21 cellular contexts compared by ENCODE assay signal in the genomic region with DNA sequence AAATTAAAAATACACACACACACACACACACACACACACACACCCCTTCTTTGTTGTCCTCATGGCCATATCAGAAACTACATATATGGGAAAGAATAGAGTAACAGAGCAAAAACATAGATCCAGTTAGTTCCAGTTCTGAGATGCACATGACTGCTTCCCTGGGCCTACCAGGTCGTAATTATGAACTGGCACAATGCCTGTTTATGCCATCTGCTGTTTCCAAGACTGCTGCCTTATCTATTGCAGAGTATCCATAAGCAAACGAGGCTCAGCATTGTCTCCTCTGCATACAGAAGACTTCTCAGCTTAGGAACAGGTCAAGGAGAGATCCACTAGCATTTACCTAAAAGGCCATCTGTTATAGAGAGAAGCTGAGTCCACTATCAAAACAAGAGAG.
DNase-seq lines count a peak whose midpoint lies in the region; ATAC-seq, FAIRE-seq and TF ChIP-seq lines count a peak whose summit lies in the region.
"Had no signal": no experiment of that assay in that cellular context is flagged by ENCODE, and none has a peak within 500 bp of the region (broad histone marks: within the 10 kb centered on the region; RNA-seq: fewer than 3 reads in every experiment).

No MANE protein-coding gene starts in this region.

- H2BK5ac ChIP-seq in H1 (ENCODE audit: low read depth, low read length): no peak overlapping the region

- CTCF ChIA-PET in H1 (lab: Charles Lee; ENCODE audit: partially characterized antibody): interaction anchor here (1.0 to 1.3 kb wide), 3 partner anchors 12 to 57 kb away, joined by 3 read pairs; no protein-coding TSS in a partner anchor

- no peaks in the 10 kb centered on the region for H3K27me3 ChIP-seq in H1 (replicated peaks in 1 of 4; ENCODE audit: control insufficient read depth in 3 of 4, extremely low read depth in 1 of 4, insufficient read depth in 3 of 4, low read length in 3 of 4)
- H3K27me3 ChIP-seq: suprapubic skin had no signal

- no peak for TF ChIP-seq RAD21 in H1 (IDR thresholded peaks at IDR 0.05 in 1 of 2, conservative IDR thresholded peaks at IDR 0.05 in 1 of 2; ENCODE audit: low read depth in 2 of 2, low read length in 2 of 2)

- H4K20me1 ChIP-seq in H1 (replicated peaks in 1 of 2; ENCODE audit: control insufficient read depth in 1 of 2, insufficient read depth in 2 of 2, low read length in 2 of 2): no peaks in the 10 kb centered on the region

- H2AK5ac ChIP-seq in H1 (ENCODE audit: low read depth, low read length): no peak overlapping the region

- H3K27ac ChIP-seq in H1 (ENCODE audit: low read depth, low read length): no peak overlapping the region
- H3K27ac ChIP-seq: psoas muscle, suprapubic skin had no signal

- H3K4me3 ChIP-seq in H1 (ENCODE audit: extremely low read depth in 1 of 4, insufficient read depth in 2 of 4, low read depth in 3 of 4, low read length in 4 of 4): no peak overlapping the region
- H3K4me3 ChIP-seq: psoas muscle, smooth muscle cell, suprapubic skin had no signal

- ATAC-seq in HG02571 (IDR thresholded peaks at IDR 0.05; ENCODE audit: unreplicated experiment) (no peak), GM18502 (IDR thresholded peaks at IDR 0.05; ENCODE audit: poor library complexity, unreplicated experiment) (no peak)
- no peak for ATAC-seq in activated CD4-positive, CD25-positive, alpha-beta regulatory T cell treated with anti-CD3 and anti-CD28 coated beads, Interleukin-2, amount 50 U/mL, for 24 hours
- ATAC-seq: HepG2, natural killer cell, psoas muscle had no signal

- no peak overlapping the region for H2BK12ac ChIP-seq in H1 (ENCODE audit: low read depth, low read length)

- no peak overlapping the region for H3K18ac ChIP-seq in H1 (ENCODE audit: extremely low read depth, low read length)

- TF ChIP-seq CTCF in H1 (IDR thresholded peaks at IDR 0.05; ENCODE audit: control extremely low read depth in 1 of 3, insufficient read depth in 1 of 3, low read depth in 1 of 3, low read length in 3 of 3): no peak

- H3K9ac ChIP-seq in H1 (replicated peaks in 1 of 4; ENCODE audit: extremely low read depth in 1 of 4, low read depth in 3 of 4, low read length in 3 of 4): no peak overlapping the region

- TF ChIP-seq POLR2A in H1 (IDR thresholded peaks at IDR 0.05; ENCODE audit: control extremely low read depth in 1 of 2, low read depth in 2 of 2, low read length in 2 of 2): no peak

- H2BK120ac ChIP-seq in H1 (replicated peaks; ENCODE audit: low read depth, low read length): no peak overlapping the region

- no peak overlapping the region for H3K56ac ChIP-seq in H1 (replicated peaks; ENCODE audit: insufficient read length, low read depth, low read length)

- no peak overlapping the region for H2BK20ac ChIP-seq in H1 (ENCODE audit: low read length)

- H3K79me1 ChIP-seq in H1 (ENCODE audit: low read depth, low read length): no peaks in the 10 kb centered on the region

- H3K4me2 ChIP-seq in H1 (ENCODE audit: insufficient read depth in 1 of 2, low read depth in 2 of 2, low read length in 2 of 2): no peak overlapping the region
- H3K4me2 ChIP-seq: smooth muscle cell had no signal

- H4K5ac ChIP-seq in H1 (ENCODE audit: insufficient read length, low read depth, low read length): no peak overlapping the region

- no peak overlapping the region for H4K8ac ChIP-seq in H1 (ENCODE audit: extremely low read depth, insufficient read depth, low read length)

- no peaks in the 10 kb centered on the region for H3K4me1 ChIP-seq in H1 (replicated peaks in 1 of 4; ENCODE audit: control insufficient read depth in 3 of 4, insufficient read depth in 4 of 4, low read length in 3 of 4)
- H3K4me1 ChIP-seq: psoas muscle, suprapubic skin had no signal

- no peak overlapping the region for H3K23ac ChIP-seq in H1 (ENCODE audit: insufficient read length)

- no peak overlapping the region for H3K14ac ChIP-seq in H1 (ENCODE audit: insufficient read length)

- no peak for TF ChIP-seq EP300 in H1 (IDR thresholded peaks at IDR 0.05; ENCODE audit: borderline replicate concordance in 1 of 2, low read depth in 2 of 2, low read length in 2 of 2)

- no peak for FAIRE-seq in H1 (lab: Jason Lieb, UNC)
- FAIRE-seq: G401.6, HepG2, kidney had no signal

- no peak overlapping the region for H2BK15ac ChIP-seq in H1 (ENCODE audit: low read length)

- POLR2A ChIA-PET in H1 (lab: Charles Lee; ENCODE audit: partially characterized antibody): no interaction called here

- H3K9me3 ChIP-seq in H1 (ENCODE audit: insufficient read depth in 2 of 2, low read depth in 1 of 2, low read length in 1 of 2): no peaks in the 10 kb centered on the region
- H3K9me3 ChIP-seq: psoas muscle, suprapubic skin had no signal

- no peaks in the 10 kb centered on the region for H3K36me3 ChIP-seq in H1 (ENCODE audit: control insufficient read depth in 2 of 4, insufficient read depth in 4 of 4, low read length in 3 of 4)
- H3K36me3 ChIP-seq: suprapubic skin had no signal

- no peak overlapping the region for H3K4ac ChIP-seq in H1 (replicated peaks; ENCODE audit: insufficient read length, low read depth, low read length)

- no peaks in the 10 kb centered on the region for H3K79me2 ChIP-seq in H1 (ENCODE audit: control insufficient read depth in 1 of 2, insufficient read depth in 2 of 2, low read length in 2 of 2)

- DNase-seq in DMS 273 treated with DMSO at 0.1 percent for 48 hours (lab: John Stamatoyannopoulos, UW): peak; percentile 93
- DNase-seq in NCI-H1417 treated with DMSO at 0.1 percent for 48 hours (lab: John Stamatoyannopoulos, UW): peak; percentile 29
- peak; percentile 96 for DNase-seq in NCI-H446 treated with DMSO at 0.1 percent for 48 hours (lab: John Stamatoyannopoulos, UW)
- DNase-seq in H1 (ENCODE audit: low read depth in 1 of 2, low spot score in 2 of 2): no peak
- no peak for DNase-seq in germinal center (ENCODE audit: low spot score)
- DNase-seq: activated B cell treated with CpG ODN at 0.5 μM for 24 hours; activated CD8-positive, alpha-beta memory T cell treated with anti-CD3 and anti-CD28 coated beads for 24 hours; CD8-positive, alpha-beta memory T cell; effector memory CD4-positive, alpha-beta T cell; kidney; mesenchymal stem cell; natural killer cell; NK-92 treated with Interleukin-12 subunit alpha and Interleukin-12 subunit beta, amount 100 ng/mL, for 24 hours; psoas muscle had no signal

- H4K91ac ChIP-seq in H1 (replicated peaks; ENCODE audit: insufficient read length, low read length): no peak overlapping the region

- H3K23me2 ChIP-seq in H1 (ENCODE audit: low read depth, low read length): no peaks in the 10 kb centered on the region

- H2AFZ ChIP-seq in H1 (ENCODE audit: low read length): 0 out of 2 replicates have a peak overlapping the region, but pooled peaks have one; percentile 76

- 82% methylated on average over 2 of the region's 2 CpGs; no CpG with 5 or more reads in 1 of the 2 experiments for WGBS in H1 (ENCODE audit: extremely low coverage in 1 of 2, insufficient coverage in 1 of 2, insufficient read length in 1 of 2, insufficient replicate concordance in 2 of 2, low coverage in 1 of 2, low lambda C conversion rate in 2 of 2, missing lambda C conversion rate in 1 of 2), 2 experiments

TF ChIP-seq in H1, 55 proteins besides CTCF, POLR2A, EP300 and RAD21:
- TF ChIP-seq SIRT6 (IDR thresholded peaks at IDR 0.05; ENCODE audit: low read length) (no peak), CTBP2 (IDR thresholded peaks at IDR 0.05; ENCODE audit: borderline replicate concordance, insufficient read depth, insufficient read length, low read length) (no peak), CBX8 (IDR thresholded peaks at IDR 0.05; ENCODE audit: borderline replicate concordance, low read depth, low read length) (no peak), HDAC2 (IDR thresholded peaks at IDR 0.05; ENCODE audit: borderline replicate concordance in 1 of 2, low read depth in 2 of 2, low read length in 2 of 2) (no peak), POU5F1 (IDR thresholded peaks at IDR 0.05; ENCODE audit: low read depth, low read length) (no peak), TCF12 (IDR thresholded peaks at IDR 0.05; ENCODE audit: low read depth, low read length) (no peak), YY1 (IDR thresholded peaks at IDR 0.05; ENCODE audit: low read depth, low read length) (no peak), CBX5 (IDR thresholded peaks at IDR 0.05; ENCODE audit: low read depth, low read length) (no peak), EGR1 (IDR thresholded peaks at IDR 0.05; ENCODE audit: borderline replicate concordance, low read depth, low read length) (no peak), BCL11A (IDR thresholded peaks at IDR 0.05; ENCODE audit: low read depth in 2 of 2, low read length in 2 of 2) (no peak), TAF7 (optimal IDR thresholded peaks at IDR 0.05; ENCODE audit: borderline replicate concordance, low read depth, low read length) (no peak), CHD2 (IDR thresholded peaks at IDR 0.05; ENCODE audit: low read length) (no peak), CEBPB (IDR thresholded peaks at IDR 0.05; ENCODE audit: low read depth, low read length) (no peak)

Comparison
In these comparisons a context has a peak if more than half of its experiments do, and no peak if none do; other contexts are left out.
1. DNase-seq: peak in DMS 273 treated with DMSO at 0.1 percent for 48 hours (single experiment), NCI-H1417 treated with DMSO at 0.1 percent for 48 hours (single experiment) and NCI-H446 treated with DMSO at 0.1 percent for 48 hours (single experiment); none in H1 (0 of 2) and germinal center (single experiment).